In genomic region chr9:2242778-2243395, GRCh38 we compare ENCODE assay signal across 8 cellular contexts.
DNase-seq lines count a peak whose midpoint lies in the region; FAIRE-seq and TF ChIP-seq lines count a peak whose summit lies in the region.

No MANE protein-coding gene starts in this region.

- no peaks in the 10 kb centered on the region for H3K27me3 ChIP-seq in ascending aorta
- no peaks in the 10 kb centered on the region for H3K27me3 ChIP-seq in keratinocyte (ENCODE audit: control insufficient read depth, extremely low read depth, insufficient read depth, low read length)
- no peaks in the 10 kb centered on the region for H3K27me3 ChIP-seq in suprapubic skin

- peak overlapping the region; percentile 52 to 66 for H3K4me3 ChIP-seq in ascending aorta
- H3K4me3 ChIP-seq in keratinocyte (ENCODE audit: control insufficient read depth in 2 of 3, extremely low read depth in 1 of 3, insufficient read depth in 2 of 3, low read depth in 1 of 3, low read length in 3 of 3) = peak overlapping the region in 2 of 3 experiments; percentile 39 to 85
- H3K4me3 ChIP-seq in suprapubic skin = peak overlapping the region; percentile 54

- TF ChIP-seq EP300 in suprapubic skin (IDR thresholded peaks at IDR 0.05) = no peak

- no peak overlapping the region for H3K27ac Mint-ChIP-seq in activated T-cell treated with anti-CD3 and anti-CD28 coated beads, Interleukin-2, amount 50 U/mL, for 24 hours

- H4K20me1 ChIP-seq in keratinocyte (ENCODE audit: control insufficient read depth, extremely low read depth, insufficient read depth, low read length) = no peaks in the 10 kb centered on the region

- peaks cover 4% of the 10 kb centered on the region for H3K9me3 Mint-ChIP-seq in activated T-cell treated with anti-CD3 and anti-CD28 coated beads, Interleukin-2, amount 50 U/mL, for 24 hours

- WGBS in suprapubic skin = 36% methylated on average over 11 of the region's 11 CpGs

- H3K4me1 Mint-ChIP-seq in activated T-cell treated with anti-CD3 and anti-CD28 coated beads, Interleukin-2, amount 50 U/mL, for 24 hours (ENCODE audit: low read depth) = peaks cover 16% of the 10 kb centered on the region

- no peaks in the 10 kb centered on the region for H3K79me2 ChIP-seq in keratinocyte (ENCODE audit: control insufficient read depth, insufficient read depth, low read length)

- in situ Hi-C loops in KBM-7 (cut with MboI; ENCODE audit: low pct_unique_long_range_greater_than_20kb, low sequenced_read_pairs) = no loop called here

- H3K9me3 ChIP-seq in ascending aorta (no peaks in the 10 kb centered on the region), keratinocyte (ENCODE audit: control insufficient read depth, low read depth, low read length) (peaks cover 2% of the 10 kb centered on the region), suprapubic skin (peaks cover 5% of the 10 kb centered on the region)

- H3K36me3 ChIP-seq in ascending aorta = no peaks in the 10 kb centered on the region
- no peaks in the 10 kb centered on the region for H3K36me3 ChIP-seq in keratinocyte (ENCODE audit: control insufficient read depth in 2 of 2, extremely low read depth in 1 of 2, insufficient read depth in 2 of 2, low read length in 2 of 2)
- no peaks in the 10 kb centered on the region for H3K36me3 ChIP-seq in suprapubic skin

- DNase-seq in activated T-cell treated with anti-CD3 and anti-CD28 coated beads, Interleukin-2, amount 50 U/mL, for 24 hours = no peak
- no peak for DNase-seq in activated T-cell treated with anti-CD3 and anti-CD28 coated beads, Interleukin-2, amount 50 U/mL, for 1 hour
- DNase-seq in ascending aorta (ENCODE audit: low spot score in 2 of 2) (no peak), keratinocyte (ENCODE audit: low read depth, low spot score) (no peak), suprapubic skin (ENCODE audit: low spot score in 2 of 2) (no peak), NCI-H748 (lab: John Stamatoyannopoulos, UW; ENCODE audit: unreplicated experiment) (no peak), NCI-H1048 (lab: John Stamatoyannopoulos, UW) (no peak), KBM-7 (no peak)

- no peaks in the 10 kb centered on the region for H3K9me1 ChIP-seq in keratinocyte (ENCODE audit: control insufficient read depth, extremely low read depth, insufficient read depth, low read length)

- H3K9ac ChIP-seq in keratinocyte (ENCODE audit: control insufficient read depth, extremely low read depth, insufficient read depth, low read length) = peak overlapping the region; percentile 71

- H2AFZ ChIP-seq in keratinocyte (ENCODE audit: control insufficient read depth, low read length) = peak overlapping the region; percentile 96

- no peak for TF ChIP-seq POLR2A in suprapubic skin (IDR thresholded peaks at IDR 0.05)

- H3K4me3 Mint-ChIP-seq in activated T-cell treated with anti-CD3 and anti-CD28 coated beads, Interleukin-2, amount 50 U/mL, for 24 hours = peak overlapping the region; percentile 68

- H3K36me3 Mint-ChIP-seq in activated T-cell treated with anti-CD3 and anti-CD28 coated beads, Interleukin-2, amount 50 U/mL, for 24 hours (ENCODE audit: low read depth) = no peaks in the 10 kb centered on the region

- peaks cover 24% of the 10 kb centered on the region for H3K27me3 Mint-ChIP-seq in activated T-cell treated with anti-CD3 and anti-CD28 coated beads, Interleukin-2, amount 50 U/mL, for 24 hours

- intact Hi-C loops in ascending aorta (cut with DNase I) = loop anchor here (1.0 to 5.0 kb wide), 4 partner anchors 86 to 1279 kb away; partner anchors contain the start of genes PUM3 and VLDLR

- H3K27ac ChIP-seq in ascending aorta = no peak overlapping the region
- no peak overlapping the region for H3K27ac ChIP-seq in keratinocyte (ENCODE audit: control insufficient read depth, insufficient read depth, low read length)
- peak overlapping the region; percentile 67 for H3K27ac ChIP-seq in suprapubic skin

- H3K4me2 ChIP-seq in keratinocyte (ENCODE audit: control insufficient read depth, extremely low read depth, insufficient read depth, low read depth, low read length) = peak overlapping the region; percentile 98

- H3K4me1 ChIP-seq in ascending aorta (peaks cover 3% of the 10 kb centered on the region in 2 donors), keratinocyte (ENCODE audit: control insufficient read depth, extremely low read depth, insufficient read depth, low read length) (peaks cover 16% of the 10 kb centered on the region), suprapubic skin (peaks cover 21% of the 10 kb centered on the region)

- dilution Hi-C loops in keratinocyte (cut with MboI; ENCODE audit: extremely low pct_ligation_motif_present, low sequenced_read_pairs) = no loop called here

- TF ChIP-seq CTCF in ascending aorta (IDR thresholded peaks at IDR 0.05) (no peak), keratinocyte (optimal IDR thresholded peaks at IDR 0.05 in 1 of 3, IDR thresholded peaks at IDR 0.05 in 1 of 3, conservative IDR thresholded peaks at IDR 0.05 in 1 of 3; ENCODE audit: extremely low read depth in 1 of 3, insufficient read depth in 2 of 3, low read length in 3 of 3) (no peak), suprapubic skin (IDR thresholded peaks at IDR 0.05) (no peak)

- peak; percentile 57 for FAIRE-seq in keratinocyte (lab: Jason Lieb, UNC)
